In the genomic region with DNA sequence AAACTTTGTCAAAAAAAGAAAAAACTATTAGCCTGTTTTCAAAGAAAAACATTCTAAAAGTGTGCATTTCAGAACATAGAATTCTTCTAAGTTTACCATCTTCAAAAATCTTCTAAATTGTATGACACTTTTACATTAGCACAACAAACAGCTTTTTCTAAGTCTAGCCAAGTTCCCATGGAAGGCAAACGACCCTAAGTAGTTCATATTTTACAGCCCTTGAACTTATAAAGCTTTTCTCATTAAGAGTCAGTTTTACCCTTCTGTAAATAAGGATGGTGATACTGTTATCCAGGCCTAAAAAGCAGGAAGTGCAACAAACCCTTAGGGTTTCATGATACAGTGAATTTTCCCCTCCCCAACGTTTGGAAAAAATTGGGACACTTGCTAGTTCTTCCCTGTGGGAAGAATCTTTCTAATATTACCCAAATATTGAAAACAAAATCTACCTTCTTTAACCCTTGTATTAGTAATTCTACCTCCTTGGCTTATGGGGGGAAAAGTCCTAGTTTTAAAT, we compare ENCODE assay signal across 11 cellular contexts. TPM values are rescaled to one million over a fixed set of nuclear protein-coding genes. Genes with fewer than 3 reads are reported as not detected.
A peak's percentile ranks its signal among the peaks of the same experiment; 100 is the strongest.
DNase-seq lines count a peak whose midpoint lies in the region; ATAC-seq and TF ChIP-seq lines count a peak whose summit lies in the region.
"Had no signal": no experiment of that assay in that cellular context is flagged by ENCODE, and none has a peak within 500 bp of the region (broad histone marks: within the 10 kb centered on the region; RNA-seq: fewer than 3 reads in every experiment).

No MANE protein-coding gene starts in this region.

- H2AFZ ChIP-seq in OCI-LY1 (ENCODE audit: low read length): no peak overlapping the region

- peaks cover 49% of the 10 kb centered on the region for H3K4me1 Mint-ChIP-seq in activated T-cell treated with anti-CD3 and anti-CD28 coated beads, Interleukin-2, amount 50 U/mL, for 24 hours (ENCODE audit: low read depth)
- peaks cover 28% of the 10 kb centered on the region for H3K4me1 Mint-ChIP-seq in activated T-cell treated with anti-CD3 and anti-CD28 coated beads, Interleukin-2, amount 50 U/mL, for 4 hours (ENCODE audit: low read depth)
- H3K4me1 Mint-ChIP-seq in brain: peaks cover 59% of the 10 kb centered on the region
- H3K4me1 Mint-ChIP-seq in stimulated activated effector memory CD8-positive, alpha-beta T cell treated with anti-CD3 and anti-CD28 coated beads, Interleukin-12 subunit alpha, Interleukin-12 subunit beta, amount 100 ng/mL, for 72 hours: peaks cover 30% of the 10 kb centered on the region
- H3K4me1 Mint-ChIP-seq in endothelial cell (ENCODE audit: unreplicated experiment): peaks cover 10% of the 10 kb centered on the region

- 0 out of 2 replicates have a peak, but pooled peaks cover 6% of the 10 kb centered on the region for H3F3A ChIP-seq in OCI-LY1 (ENCODE audit: insufficient read depth, low read length)

- peak overlapping the region; percentile 79 for H3K27ac ChIP-seq in OCI-LY1 (ENCODE audit: low read depth, low read length, poor library complexity, severe bottlenecking)
- no peak overlapping the region for H3K27ac ChIP-seq in brain microvascular endothelial cell

- no peak overlapping the region for H3K4me3 Mint-ChIP-seq in activated T-cell treated with anti-CD3 and anti-CD28 coated beads, Interleukin-2, amount 50 U/mL, for 24 hours
- no peak overlapping the region for H3K4me3 Mint-ChIP-seq in activated T-cell treated with anti-CD3 and anti-CD28 coated beads, Interleukin-2, amount 50 U/mL, for 4 hours
- H3K4me3 Mint-ChIP-seq in brain (peak overlapping the region in 1 of 5 experiments; percentile 39), endothelial cell (ENCODE audit: unreplicated experiment) (no peak overlapping the region)
- H3K4me3 Mint-ChIP-seq in stimulated activated effector memory CD8-positive, alpha-beta T cell treated with anti-CD3 and anti-CD28 coated beads, Interleukin-12 subunit alpha, Interleukin-12 subunit beta, amount 100 ng/mL, for 72 hours: no peak overlapping the region

- H3K9ac ChIP-seq in OCI-LY1 (ENCODE audit: low read length): no peak overlapping the region; the same call in 1 of the 2 replicates

- no peaks in the 10 kb centered on the region for H3K9me3 ChIP-seq in OCI-LY1 (ENCODE audit: low read length)

- in situ Hi-C loops in brain microvascular endothelial cell (cut with HindIII; ENCODE audit: low pct_ligation_motif_present, low sequenced_read_pairs): no loop called here

- H4K20me1 ChIP-seq in OCI-LY1 (ENCODE audit: insufficient read depth, low read length): no peaks in the 10 kb centered on the region

- H3K4me3 ChIP-seq in OCI-LY1 (ENCODE audit: low read depth, low read length, poor library complexity, severe bottlenecking) (no peak overlapping the region), brain microvascular endothelial cell (ENCODE audit: low read depth, low read length) (no peak overlapping the region)

- H3K27me3 Mint-ChIP-seq in activated T-cell treated with anti-CD3 and anti-CD28 coated beads, Interleukin-2, amount 50 U/mL, for 24 hours: no peaks in the 10 kb centered on the region
- no peaks in the 10 kb centered on the region for H3K27me3 Mint-ChIP-seq in activated T-cell treated with anti-CD3 and anti-CD28 coated beads, Interleukin-2, amount 50 U/mL, for 4 hours (ENCODE audit: low read depth)
- peaks cover 12% of the 10 kb centered on the region for H3K27me3 Mint-ChIP-seq in brain
- H3K27me3 Mint-ChIP-seq in endothelial cell (ENCODE audit: unreplicated experiment): peaks cover 5% of the 10 kb centered on the region

- TF ChIP-seq CTCF in OCI-LY1 (IDR thresholded peaks at IDR 0.05; ENCODE audit: low read length): no peak
- no peak for TF ChIP-seq CTCF in brain (conservative IDR thresholded peaks at IDR 0.05)
- no peak for TF ChIP-seq CTCF in endothelial cell (IDR thresholded peaks at IDR 0.05; ENCODE audit: unreplicated experiment)
- no peak for TF ChIP-seq CTCF in brain microvascular endothelial cell (IDR thresholded peaks at IDR 0.05; ENCODE audit: low read depth, low read length, missing control alignments)

- H3K4me2 ChIP-seq in OCI-LY1 (ENCODE audit: low read length): no peak overlapping the region; the same call in 1 of the 2 replicates

- no peaks in the 10 kb centered on the region for H3K9me2 ChIP-seq in OCI-LY1 (ENCODE audit: low read depth, low read length)

- peaks cover 9% of the 10 kb centered on the region for H3K79me2 ChIP-seq in OCI-LY1 (ENCODE audit: insufficient read depth, low read length)

- H3K36me3 ChIP-seq in OCI-LY1 (ENCODE audit: insufficient read depth, low read length) (peaks cover 60% of the 10 kb centered on the region), brain microvascular endothelial cell (replicated peaks) (peaks cover 22% of the 10 kb centered on the region)

- peaks cover 38% of the 10 kb centered on the region for H3K4me1 ChIP-seq in OCI-LY1 (ENCODE audit: insufficient read depth, low read length, severe bottlenecking)

- peaks cover 84% of the 10 kb centered on the region for H3K36me3 Mint-ChIP-seq in activated T-cell treated with anti-CD3 and anti-CD28 coated beads, Interleukin-2, amount 50 U/mL, for 24 hours (ENCODE audit: low read depth)
- H3K36me3 Mint-ChIP-seq in activated T-cell treated with anti-CD3 and anti-CD28 coated beads, Interleukin-2, amount 50 U/mL, for 4 hours (ENCODE audit: insufficient read depth): peaks cover 25% of the 10 kb centered on the region
- peaks cover 39% of the 10 kb centered on the region for H3K36me3 Mint-ChIP-seq in brain
- peaks cover 71% of the 10 kb centered on the region for H3K36me3 Mint-ChIP-seq in stimulated activated effector memory CD8-positive, alpha-beta T cell treated with anti-CD3 and anti-CD28 coated beads, Interleukin-12 subunit alpha, Interleukin-12 subunit beta, amount 100 ng/mL, for 72 hours
- H3K36me3 Mint-ChIP-seq in endothelial cell (ENCODE audit: low read depth, unreplicated experiment): peaks cover 19% of the 10 kb centered on the region

- no peaks in the 10 kb centered on the region for H3K9me3 Mint-ChIP-seq in activated T-cell treated with anti-CD3 and anti-CD28 coated beads, Interleukin-2, amount 50 U/mL, for 24 hours
- no peaks in the 10 kb centered on the region for H3K9me3 Mint-ChIP-seq in activated T-cell treated with anti-CD3 and anti-CD28 coated beads, Interleukin-2, amount 50 U/mL, for 4 hours
- H3K9me3 Mint-ChIP-seq in brain (peaks cover 0 to 5% (median 0%) of the 10 kb centered on the region in 5 experiments), endothelial cell (ENCODE audit: unreplicated experiment) (no peaks in the 10 kb centered on the region)
- H3K9me3 Mint-ChIP-seq in stimulated activated effector memory CD8-positive, alpha-beta T cell treated with anti-CD3 and anti-CD28 coated beads, Interleukin-12 subunit alpha, Interleukin-12 subunit beta, amount 100 ng/mL, for 72 hours: no peaks in the 10 kb centered on the region

- no peak for ATAC-seq in activated T-cell treated with anti-CD3 and anti-CD28 coated beads, Interleukin-2, amount 50 U/mL, for 4 hours
- no peak for ATAC-seq in stimulated activated effector memory CD8-positive, alpha-beta T cell treated with anti-CD3 and anti-CD28 coated beads, Interleukin-12 subunit alpha, Interleukin-12 subunit beta, amount 100 ng/mL, for 72 hours
- no peak for ATAC-seq in HG02571 (IDR thresholded peaks at IDR 0.05; ENCODE audit: unreplicated experiment)
- ATAC-seq: Right ventricle myocardium inferior had no signal

- H3K27ac Mint-ChIP-seq in activated T-cell treated with anti-CD3 and anti-CD28 coated beads, Interleukin-2, amount 50 U/mL, for 24 hours: peak overlapping the region; percentile 91
- peak overlapping the region in 3 of 5 experiments; percentile 38 to 91 (median 72) for H3K27ac Mint-ChIP-seq in brain
- peak overlapping the region; percentile 78 for H3K27ac Mint-ChIP-seq in stimulated activated effector memory CD8-positive, alpha-beta T cell treated with anti-CD3 and anti-CD28 coated beads, Interleukin-12 subunit alpha, Interleukin-12 subunit beta, amount 100 ng/mL, for 72 hours
- no peak overlapping the region for H3K27ac Mint-ChIP-seq in endothelial cell (ENCODE audit: unreplicated experiment)

- DNase-seq in activated T-cell treated with anti-CD3 and anti-CD28 coated beads, Interleukin-2, amount 50 U/mL, for 24 hours: no peak
- no peak for DNase-seq in activated T-cell treated with anti-CD3 and anti-CD28 coated beads, Interleukin-2, amount 50 U/mL, for 4 hours
- DNase-seq in stimulated activated effector memory CD8-positive, alpha-beta T cell treated with anti-CD3 and anti-CD28 coated beads, Interleukin-12 subunit alpha, Interleukin-12 subunit beta, amount 100 ng/mL, for 72 hours (ENCODE audit: low spot score in 2 of 2): no peak
- DNase-seq in endothelial cell (ENCODE audit: low spot score) (no peak), brain microvascular endothelial cell (no peak)
- DNase-seq: DMS 273 treated with DMSO at 0.1 percent for 48 hours, H7 had no signal

- no peaks in the 10 kb centered on the region for H3K27me3 ChIP-seq in OCI-LY1 (ENCODE audit: insufficient read depth, low read length)
- no peaks in the 10 kb centered on the region for H3K27me3 ChIP-seq in brain microvascular endothelial cell (replicated peaks)

RNA-seq across cellular contexts. Expression of gene ARL6IP1, which starts 4.0 kb away (rescaled TPM):
- 10 to 100 TPM; 49.1 to 60.6 (median 51.9) TPM for total RNA-seq in activated T-cell treated with anti-CD3 and anti-CD28 coated beads, Interleukin-2, amount 50 U/mL, for 4 hours
- polyA plus RNA-seq in brain (ENCODE audit: insufficient read depth, low read depth, low replicate concordance): 363 TPM
- 147 TPM for total RNA-seq in endothelial cell (ENCODE audit: unreplicated experiment)

RNA-seq across cellular contexts. Expression of gene RPS15A, which starts 15.2 kb away (rescaled TPM):
- total RNA-seq in activated T-cell treated with anti-CD3 and anti-CD28 coated beads, Interleukin-2, amount 50 U/mL, for 4 hours: 1,000 to 10,000 TPM; 1,663 to 1,788 (median 1,766) TPM
- 3,160 TPM for polyA plus RNA-seq in brain (ENCODE audit: insufficient read depth, low read depth, low replicate concordance)
- total RNA-seq in endothelial cell (ENCODE audit: unreplicated experiment): 1,627 TPM
